In the genomic region with DNA sequence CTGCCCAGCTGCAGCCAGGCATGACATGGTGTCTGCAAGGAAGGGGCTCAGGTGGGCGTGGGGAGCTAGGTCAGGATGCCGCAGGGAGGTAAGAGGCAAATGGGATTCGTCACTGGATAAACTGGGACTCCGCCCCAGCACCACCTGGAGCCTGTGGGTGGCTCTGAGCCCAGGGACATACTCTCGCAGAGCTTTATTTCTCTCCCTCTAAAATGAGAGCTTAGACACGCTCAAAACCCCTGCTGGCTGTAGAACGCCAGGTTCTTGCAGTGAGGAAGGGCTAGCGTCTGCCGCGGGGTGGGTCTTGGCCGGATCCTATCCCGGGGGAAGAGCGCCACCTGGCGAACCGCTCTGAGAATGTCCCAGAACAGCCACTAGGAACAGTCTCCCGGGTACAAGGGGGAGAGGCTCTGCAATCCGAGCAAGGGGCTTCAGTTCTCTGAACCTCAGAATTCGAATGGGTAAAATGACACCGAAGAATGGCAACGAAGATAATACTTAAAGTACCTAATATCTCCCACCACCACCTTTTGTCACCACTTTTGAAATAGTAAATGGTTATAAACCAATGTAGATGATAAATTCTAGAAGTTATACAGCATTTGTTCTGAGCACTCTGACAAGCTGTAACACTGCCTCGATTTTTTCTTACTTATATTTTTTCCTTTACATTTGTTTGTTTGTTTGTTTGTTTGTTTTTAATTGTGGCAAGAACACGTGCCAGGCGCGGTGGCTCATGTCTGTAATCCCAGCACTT, we compare ENCODE assay signal across 8 cellular contexts. TPM values are rescaled to one million over a fixed set of nuclear protein-coding genes. Genes with fewer than 3 reads are reported as not detected.
DNase-seq lines count a peak whose midpoint lies in the region; ATAC-seq and TF ChIP-seq lines count a peak whose summit lies in the region.

No MANE protein-coding gene starts in this region.

- H3K4me3 Mint-ChIP-seq in activated CD4-positive, alpha-beta memory T cell treated with anti-CD3 and anti-CD28 coated beads, Interleukin-2, amount 10 ng/mL, durations not matched to agents 7 days and 5 days = peak overlapping the region; percentile 19

- intact Hi-C loops in lower leg skin (cut with DNase I; ENCODE audit: low total_unique reads) = loop anchor here (5.0 kb wide), 2 partner anchors 315 to 330 kb away; no protein-coding TSS in a partner anchor

- TF ChIP-seq POLR2A in lower leg skin (IDR thresholded peaks at IDR 0.05) = no peak

- CTCF ChIA-PET in AG04449 (lab: Yijun Ruan, JAX) = interaction anchor here (0.7 to 7.8 kb wide), 49 partner anchors 8 to 845 kb away, joined by 3 to 262 read pairs (median 5); partner anchors contain the start of genes OXTR, RAD18, SRGAP3 and THUMPD3
- CTCF ChIA-PET in activated CD4-positive, alpha-beta memory T cell treated with anti-CD3 and anti-CD28 coated beads, Interleukin-2, amount 10 ng/mL, durations not matched to agents 7 days and 5 days (lab: Charles Lee) = interaction anchor here (0.6 to 6.5 kb wide), 25 partner anchors 10 to 1917 kb away, joined by 3 to 102 read pairs (median 4); partner anchors contain the start of genes OXTR and SRGAP3

- peak; percentile 95 for ATAC-seq in GM18868 (IDR thresholded peaks at IDR 0.05; ENCODE audit: unreplicated experiment)
- ATAC-seq in HG03175 (IDR thresholded peaks at IDR 0.05; ENCODE audit: unreplicated experiment) = peak; percentile 90

- DNase-seq in AG04449 (ENCODE audit: low read depth, low spot score) (no peak), NCI-H526 treated with DMSO at 0.1 percent for 48 hours (lab: John Stamatoyannopoulos, UW) (peak; percentile 76), ecto neural progenitor cell (ENCODE audit: low spot score) (peak; percentile 93), lower leg skin (ENCODE audit: low spot score in 2 of 2) (peak; percentile 54 to 95)
- DNase-seq in activated CD4-positive, alpha-beta memory T cell treated with anti-CD3 and anti-CD28 coated beads, Interleukin-2, amount 10 ng/mL, durations not matched to agents 7 days and 5 days = peak; percentile 77
- peak; percentile 69 to 71 for DNase-seq in stimulated activated CD4-positive, alpha-beta T cell treated with anti-CD3 and anti-CD28 coated beads, Interleukin-4, amount 100 ng/mL, for 48 hours (ENCODE audit: low read depth in 2 of 2)

- POLR2A ChIA-PET in AG04449 (lab: Yijun Ruan, JAX) = no interaction called here
- POLR2A ChIA-PET in activated CD4-positive, alpha-beta memory T cell treated with anti-CD3 and anti-CD28 coated beads, Interleukin-2, amount 10 ng/mL, durations not matched to agents 7 days and 5 days (lab: Charles Lee) = no interaction called here

- H3K9me3 Mint-ChIP-seq in activated CD4-positive, alpha-beta memory T cell treated with anti-CD3 and anti-CD28 coated beads, Interleukin-2, amount 10 ng/mL, durations not matched to agents 7 days and 5 days = no peaks in the 10 kb centered on the region

- peaks cover 16% of the 10 kb centered on the region for H3K27me3 Mint-ChIP-seq in activated CD4-positive, alpha-beta memory T cell treated with anti-CD3 and anti-CD28 coated beads, Interleukin-2, amount 10 ng/mL, durations not matched to agents 7 days and 5 days

- H3K36me3 Mint-ChIP-seq in activated CD4-positive, alpha-beta memory T cell treated with anti-CD3 and anti-CD28 coated beads, Interleukin-2, amount 10 ng/mL, durations not matched to agents 7 days and 5 days (ENCODE audit: low read depth) = no peaks in the 10 kb centered on the region

- H3K4me3 ChIP-seq in AG04449 (ENCODE audit: low read depth, low read length) = peak overlapping the region; percentile 38
- H3K4me3 ChIP-seq in lower leg skin (ENCODE audit: low read depth, poor library complexity, severe bottlenecking) = no peak overlapping the region

- no peak overlapping the region for H3K27ac Mint-ChIP-seq in activated CD4-positive, alpha-beta memory T cell treated with anti-CD3 and anti-CD28 coated beads, Interleukin-2, amount 10 ng/mL, durations not matched to agents 7 days and 5 days

- H3K4me1 Mint-ChIP-seq in activated CD4-positive, alpha-beta memory T cell treated with anti-CD3 and anti-CD28 coated beads, Interleukin-2, amount 10 ng/mL, durations not matched to agents 7 days and 5 days = peaks cover 7% of the 10 kb centered on the region

- 13 to 15% methylated on average over 23 to 24 of the region's 24 CpGs for WGBS in lower leg skin, 2 donors

- TF ChIP-seq CTCF in AG04449 (IDR thresholded peaks at IDR 0.05; ENCODE audit: insufficient read depth, low read length, missing control alignments) (peak; percentile 86), lower leg skin (IDR thresholded peaks at IDR 0.05) (peak in 1 of 3 donors; percentile 68)

RNA-seq across cellular contexts. Expression of gene SRGAP3, which starts 53.2 kb away (rescaled TPM):
- 1 to 10 TPM; 1.2 to 1.3 TPM for total RNA-seq in activated CD4-positive, alpha-beta memory T cell treated with anti-CD3 and anti-CD28 coated beads, Interleukin-2, amount 10 ng/mL, durations not matched to agents 7 days and 5 days
- total RNA-seq in lower leg skin = 10 to 100 TPM; 13.7 to 27.7 (median 18.5) TPM

Comparison
In these comparisons a context has a peak if more than half of its experiments do, and no peak if none do; other contexts are left out.
1. RNA of gene SRGAP3, which starts 53.2 kb away (total RNA-seq): 13.7 to 27.7 TPM in lower leg skin; 1.2 to 1.3 TPM in activated CD4-positive, alpha-beta memory T cell treated with anti-CD3 and anti-CD28 coated beads, Interleukin-2, amount 10 ng/mL, durations not matched to agents 7 days and 5 days; every median in the first group is over 4 times any median in the second.